In genomic region chr15:78915341-78916087, GRCh38 we compare ENCODE assay signal across 10 cellular contexts. TPM values are rescaled to one million over a fixed set of nuclear protein-coding genes. Genes with fewer than 3 reads are reported as not detected.
DNase-seq lines count a peak whose midpoint lies in the region; ATAC-seq, FAIRE-seq and TF ChIP-seq lines count a peak whose summit lies in the region.
"Had no signal": no experiment of that assay in that cellular context is flagged by ENCODE, and none has a peak within 500 bp of the region (broad histone marks: within the 10 kb centered on the region; RNA-seq: fewer than 3 reads in every experiment).

No MANE protein-coding gene starts in this region.

- TF ChIP-seq CTCF in foreskin keratinocyte (conservative IDR thresholded peaks at IDR 0.05) (no peak), pancreas (IDR thresholded peaks at IDR 0.05) (no peak)

- H3K4me3 ChIP-seq in CD4-positive, CD25-positive, alpha-beta regulatory T cell (ENCODE audit: low read depth, low read length) = no peak overlapping the region
- no peak overlapping the region for H3K4me3 ChIP-seq in pancreas

- H3K36me3 Mint-ChIP-seq in CD4-positive, CD25-positive, alpha-beta regulatory T cell = peaks cover 35% of the 10 kb centered on the region

- 85 to 86% methylated on average over 12 of the region's 12 CpGs for WGBS in pancreas, 2 donors

- peaks cover 4 to 14% (median 7%) of the 10 kb centered on the region in 4 donors for H3K4me1 Mint-ChIP-seq in CD4-positive, CD25-positive, alpha-beta regulatory T cell

- H3K4me1 ChIP-seq in CD4-positive, CD25-positive, alpha-beta regulatory T cell (ENCODE audit: control insufficient read depth, insufficient read depth, low read length, poor library complexity, severe bottlenecking) = no peaks in the 10 kb centered on the region
- H3K4me1 ChIP-seq in foreskin keratinocyte = peaks cover 19% of the 10 kb centered on the region
- peaks cover 3 to 7% (median 3%) of the 10 kb centered on the region in 3 donors for H3K4me1 ChIP-seq in pancreas

- ATAC-seq in CD4-positive, CD25-positive, alpha-beta regulatory T cell (ENCODE audit: low read depth in 2 of 2) = peak; percentile 31 to 52
- ATAC-seq in foreskin keratinocyte (peak; percentile 82), pancreas (peak in 3 of 4 donors; percentile 44 to 77 (median 73)), GM21447 (IDR thresholded peaks at IDR 0.05; ENCODE audit: unreplicated experiment) (no peak)
- ATAC-seq: SK-N-SH treated with all-trans-retinoic acid at 6 μM for 48 hours had no signal

- no peak for FAIRE-seq in pancreas (lab: Jason Lieb, UNC)

- H3K27ac ChIP-seq in CD4-positive, CD25-positive, alpha-beta regulatory T cell (ENCODE audit: insufficient read depth, low read length, poor library complexity, severe bottlenecking) = no peak overlapping the region
- H3K27ac ChIP-seq in foreskin keratinocyte = peak overlapping the region; percentile 13
- H3K27ac ChIP-seq in pancreas = peak overlapping the region in 1 of 4 donors; percentile 33

- H3K27me3 ChIP-seq in CD4-positive, CD25-positive, alpha-beta regulatory T cell (ENCODE audit: control insufficient read depth, insufficient read depth, low read length) = no peaks in the 10 kb centered on the region
- H3K27me3 ChIP-seq in foreskin keratinocyte = no peaks in the 10 kb centered on the region
- H3K27me3 ChIP-seq in pancreas = no peaks in the 10 kb centered on the region

- no peaks in the 10 kb centered on the region for H3K9me3 ChIP-seq in CD4-positive, CD25-positive, alpha-beta regulatory T cell (ENCODE audit: control insufficient read depth in 2 of 2, low read length in 2 of 2)
- no peaks in the 10 kb centered on the region for H3K9me3 ChIP-seq in pancreas

- H3K27me3 Mint-ChIP-seq in CD4-positive, CD25-positive, alpha-beta regulatory T cell = no peaks in the 10 kb centered on the region

- intact Hi-C loops in pancreas (cut with DNase I) = no loop called here

- H3K36me3 ChIP-seq in CD4-positive, CD25-positive, alpha-beta regulatory T cell (ENCODE audit: control insufficient read depth, insufficient read depth, low read length) = peaks cover 56% of the 10 kb centered on the region
- H3K36me3 ChIP-seq in pancreas = peaks cover 0 to 13% (median 0%) of the 10 kb centered on the region in 3 donors

- no peak for DNase-seq in CD4-positive, CD25-positive, alpha-beta regulatory T cell
- peak; percentile 29 for DNase-seq in RPMI7951 (ENCODE audit: low read depth)
- peak; percentile 75 to 84 for DNase-seq in foreskin keratinocyte
- peak in 1 of 6 donors; percentile 61 for DNase-seq in pancreas
- no peak for DNase-seq in DMS 273 (lab: John Stamatoyannopoulos, UW; ENCODE audit: unreplicated experiment)
- no peak for DNase-seq in HK-2 (ENCODE audit: unreplicated experiment)
- DNase-seq in T1000 (lab: John Stamatoyannopoulos, UW) = no peak
- DNase-seq: DND-41 had no signal

- no peak overlapping the region for H3K4me3 Mint-ChIP-seq in CD4-positive, CD25-positive, alpha-beta regulatory T cell

- no peak overlapping the region for H3K27ac Mint-ChIP-seq in CD4-positive, CD25-positive, alpha-beta regulatory T cell

- H3K9me3 Mint-ChIP-seq in CD4-positive, CD25-positive, alpha-beta regulatory T cell = no peaks in the 10 kb centered on the region

RNA-seq across cellular contexts. Expression of gene CTSH, which starts 29.3 kb away (rescaled TPM):
- 9.6 TPM for total RNA-seq in CD4-positive, CD25-positive, alpha-beta regulatory T cell
- polyA plus RNA-seq in CD4-positive, CD25-positive, alpha-beta regulatory T cell = 10 to 100 TPM; 29.0 to 51.5 (median 41.7) TPM
- total RNA-seq in RPMI7951 (2014; rRNA removed; shearing (Covaris generic)) = 41.1 and 57.9 TPM in 2 replicates
- 5.9 and 9.1 TPM in 2 replicates for total RNA-seq in foreskin keratinocyte
- polyA plus RNA-seq in foreskin keratinocyte = 9.2 and 10.7 TPM in 2 replicates
- total RNA-seq in pancreas = 100 to 1,000 TPM in 2 of 6 donors, 10 to 100 TPM in 4; 24.3 to 109 (median 57.0) TPM
- 100 to 1,000 TPM in 1 of 2 donors, 10 to 100 TPM in 1; 88.5 to 196 TPM for polyA plus RNA-seq in pancreas

RNA-seq across cellular contexts. Expression of gene MORF4L1, which starts 42.8 kb away (rescaled TPM):
- total RNA-seq in CD4-positive, CD25-positive, alpha-beta regulatory T cell = 402 TPM
- polyA plus RNA-seq in CD4-positive, CD25-positive, alpha-beta regulatory T cell = 100 to 1,000 TPM; 271 to 324 (median 292) TPM
- 354 and 358 TPM in 2 replicates for total RNA-seq in RPMI7951 (2014; rRNA removed; shearing (Covaris generic))
- total RNA-seq in foreskin keratinocyte = 186 and 197 TPM in 2 replicates
- polyA plus RNA-seq in foreskin keratinocyte = 206 and 222 TPM in 2 replicates
- 100 to 1,000 TPM in 2 of 6 donors, 10 to 100 TPM in 4; 68.1 to 140 (median 90.4) TPM for total RNA-seq in pancreas
- 100 to 1,000 TPM in 1 of 2 donors, 10 to 100 TPM in 1; 55.0 to 149 TPM for polyA plus RNA-seq in pancreas

Comparison
In these comparisons a context has a peak if more than half of its experiments do, and no peak if none do; other contexts are left out.
1. DNase-seq: peak in RPMI7951 (single experiment) and foreskin keratinocyte (2 of 2); none in CD4-positive, CD25-positive, alpha-beta regulatory T cell (0 of 3), DMS 273 (single experiment), HK-2 (single experiment) and T1000 (single experiment).